21 cellular contexts compared by ENCODE assay signal in genomic region chr4:34220601-34221000, GRCh38.
"Had no signal": no experiment of that assay in that cellular context is flagged by ENCODE, and none has a peak within 500 bp of the region (broad histone marks: within the 10 kb centered on the region; RNA-seq: fewer than 3 reads in every experiment).

No MANE protein-coding gene starts in this region.

- H3K27ac ChIP-seq: ascending aorta, body of pancreas had no signal

- H3K4me3 Mint-ChIP-seq: activated CD8-positive, alpha-beta T cell treated with anti-CD3 and anti-CD28 coated beads, Interleukin-2, amount 10 ng/mL, durations not matched to agents 7 days and 5 days; activated naive CD8-positive, alpha-beta T cell treated with anti-CD3 and anti-CD28 coated beads, Interleukin-2, amount 10 ng/mL, durations not matched to agents 7 days and 5 days; T-helper 1 cell treated with Interleukin-12 subunit alpha and Interleukin-12 subunit beta and Interleukin-4 antibody, amounts not matched to agents 30 μg/mL and 1 μg/mL, for 36 hours had no signal

- H3K4me3 ChIP-seq: ascending aorta, body of pancreas had no signal

- H3K36me3 ChIP-seq: ascending aorta had no signal

- H3K36me3 Mint-ChIP-seq: activated naive CD8-positive, alpha-beta T cell treated with anti-CD3 and anti-CD28 coated beads, Interleukin-2, amount 10 ng/mL, durations not matched to agents 7 days and 5 days had no signal

- H3K4me1 ChIP-seq: ascending aorta, body of pancreas had no signal

- H3K27ac Mint-ChIP-seq: activated CD8-positive, alpha-beta T cell treated with anti-CD3 and anti-CD28 coated beads, Interleukin-2, amount 10 ng/mL, durations not matched to agents 7 days and 5 days; activated naive CD8-positive, alpha-beta T cell treated with anti-CD3 and anti-CD28 coated beads, Interleukin-2, amount 10 ng/mL, durations not matched to agents 7 days and 5 days; T-helper 1 cell treated with Interleukin-12 subunit alpha and Interleukin-12 subunit beta and Interleukin-4 antibody, amounts not matched to agents 30 μg/mL and 1 μg/mL, for 36 hours had no signal

- DNase-seq: activated CD4-positive, alpha-beta T cell treated with anti-CD3 and anti-CD28 coated beads for 48 hours; activated CD4-positive, alpha-beta T cell treated with anti-CD3 and anti-CD28 coated beads, Interleukin-2, amount 50 U/mL, for 4 hours; activated CD8-positive, alpha-beta memory T cell treated with anti-CD3 and anti-CD28 coated beads, Interleukin-2, amount 50 U/mL, for 48 hours; activated CD8-positive, alpha-beta T cell treated with anti-CD3 and anti-CD28 coated beads, Interleukin-2, amount 10 ng/mL, durations not matched to agents 7 days and 5 days; activated naive CD4-positive, alpha-beta T cell treated with anti-CD3 and anti-CD28 coated beads, Interleukin-2, amount 50 U/mL, for 16 hours; activated naive CD8-positive, alpha-beta T cell treated with anti-CD3 and anti-CD28 coated beads, Interleukin-2, amount 10 ng/mL, durations not matched to agents 7 days and 5 days; activated T-cell treated with anti-CD3 and anti-CD28 coated beads, Interleukin-2, amount 50 U/mL, for 1 hour; amniotic stem cell; body of pancreas; Kasumi-1; KBM-7; NCI-H1048; NCI-H146; NCI-H187 treated with DMSO at 0.1 percent for 48 hours; NCI-H2081 treated with DMSO at 0.1 percent for 48 hours; NCI-H446; NCI-H524; SHP77 treated with DMSO at 0.1 percent for 48 hours had no signal

- H3K9me3 ChIP-seq: ascending aorta, body of pancreas had no signal

- ATAC-seq: activated CD4-positive, CD25-positive, alpha-beta regulatory T cell treated with anti-CD3 and anti-CD28 coated beads, Interleukin-2, amount 50 U/mL, for 24 hours; activated CD8-positive, alpha-beta T cell treated with anti-CD3 and anti-CD28 coated beads, Interleukin-2, amount 10 ng/mL, durations not matched to agents 7 days and 5 days; body of pancreas had no signal

- H3K27me3 ChIP-seq: ascending aorta, body of pancreas had no signal

- H3K27me3 Mint-ChIP-seq: activated naive CD8-positive, alpha-beta T cell treated with anti-CD3 and anti-CD28 coated beads, Interleukin-2, amount 10 ng/mL, durations not matched to agents 7 days and 5 days had no signal

- H3K4me1 Mint-ChIP-seq: activated naive CD8-positive, alpha-beta T cell treated with anti-CD3 and anti-CD28 coated beads, Interleukin-2, amount 10 ng/mL, durations not matched to agents 7 days and 5 days had no signal
